Comparison of ENCODE assay signal across 9 cellular contexts in the genomic region with DNA sequence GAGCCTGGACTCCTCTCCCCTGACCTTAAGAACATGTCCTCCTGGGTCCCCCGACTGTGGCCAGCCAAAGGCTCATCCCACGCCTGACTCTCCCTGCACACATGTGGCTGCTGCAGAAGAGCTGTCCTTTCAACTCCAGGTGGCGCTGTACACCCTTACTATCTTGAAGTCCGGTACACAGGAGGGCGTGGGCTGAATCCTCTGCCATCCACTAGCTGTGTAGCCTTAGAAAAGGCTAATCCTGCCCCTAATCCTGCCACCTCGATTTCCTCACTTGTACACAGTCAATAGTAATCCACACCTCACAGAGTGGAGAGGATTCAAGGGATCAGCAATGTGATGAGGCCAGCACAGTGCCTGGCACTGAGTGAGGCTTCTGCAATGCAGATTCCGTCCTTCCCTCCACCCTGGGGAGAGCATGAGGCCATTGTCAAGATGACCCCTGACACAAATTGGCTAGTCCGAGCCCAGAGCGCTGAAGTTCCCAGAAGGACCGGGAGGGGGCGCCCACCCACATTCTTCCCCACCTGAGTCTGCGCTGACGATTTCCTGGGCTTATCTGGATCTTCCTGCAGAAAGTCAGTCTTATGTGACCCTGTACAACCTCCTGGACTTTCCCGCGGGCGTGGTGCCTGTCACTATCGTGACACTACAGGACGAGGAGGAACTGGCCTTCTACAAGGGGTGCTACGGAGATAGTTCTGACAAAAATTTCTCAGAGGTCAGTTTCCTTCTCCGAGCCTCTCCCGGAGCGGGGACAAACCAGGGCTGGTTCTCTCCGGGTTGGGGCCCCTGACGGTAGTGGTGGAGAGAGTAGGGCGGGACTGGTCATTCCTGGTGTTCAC. TPM values are rescaled to one million over a fixed set of nuclear protein-coding genes. Genes with fewer than 3 reads are reported as not detected.
A peak's percentile ranks its signal among the peaks of the same experiment; 100 is the strongest.
DNase-seq lines count a peak whose midpoint lies in the region; ATAC-seq and FAIRE-seq lines count a peak whose summit lies in the region.
"Had no signal": no experiment of that assay in that cellular context is flagged by ENCODE, and none has a peak within 500 bp of the region (broad histone marks: within the 10 kb centered on the region; RNA-seq: fewer than 3 reads in every experiment).

No MANE protein-coding gene starts in this region.

- peaks cover 15% of the 10 kb centered on the region for H3K4me1 ChIP-seq in CD4-positive, alpha-beta memory T cell (ENCODE audit: insufficient read depth, low read length)
- peaks cover 9% of the 10 kb centered on the region for H3K4me1 ChIP-seq in HUES6 (ENCODE audit: control insufficient read depth, insufficient read depth, low read length)

- peaks cover 14 to 15% of the 10 kb centered on the region in 2 donors for H3K27me3 Mint-ChIP-seq in CD4-positive, alpha-beta memory T cell

- peaks cover 0 to 4% of the 10 kb centered on the region in 2 donors for H3K36me3 Mint-ChIP-seq in CD4-positive, alpha-beta memory T cell

- peak overlapping the region; percentile 38 for H3K9ac ChIP-seq in HUES6 (ENCODE audit: low read length)

- H3K27ac Mint-ChIP-seq in CD4-positive, alpha-beta memory T cell, result peak overlapping the region in 6 of 7 donors; percentile 46 to 85 (median 70)

- H3K9me3 Mint-ChIP-seq in CD4-positive, alpha-beta memory T cell, result no peaks in the 10 kb centered on the region

- peak; percentile 57 to 64 (median 59) for DNase-seq in CD4-positive, alpha-beta memory T cell
- peak; percentile 89 for DNase-seq in RKO (ENCODE audit: low spot score)
- DNase-seq in activated gamma-delta T cell (lab: John Stamatoyannopoulos, UW), result peak; percentile 24
- peak; percentile 49 to 70 for DNase-seq in frontal cortex (ENCODE audit: low spot score in 2 of 2)
- peak in 45 of 56 donors; percentile 6 to 80 (median 28) for DNase-seq in nucleus accumbens (lab: John Stamatoyannopoulos, UW)
- peak; percentile 74 for DNase-seq in superior temporal gyrus (ENCODE audit: extremely low spot score)

- intact Hi-C loops in CD4-positive, alpha-beta memory T cell (cut with micrococcal nuclease), result loop anchor here (1.0 kb wide), 1 partner anchor 86 kb away; no protein-coding TSS in a partner anchor

- no peak overlapping the region for H3K27ac ChIP-seq in CD4-positive, alpha-beta memory T cell (ENCODE audit: low read depth, low read length)
- no peak overlapping the region for H3K27ac ChIP-seq in HUES6 (ENCODE audit: low read depth, low read length)

- H3K27me3 ChIP-seq in CD4-positive, alpha-beta memory T cell (ENCODE audit: insufficient read depth, low read length), result peaks cover under 1% of the 10 kb centered on the region
- H3K27me3 ChIP-seq in HUES6 (ENCODE audit: control insufficient read depth, insufficient read depth, low read length), result peaks cover 61% of the 10 kb centered on the region

- CTCF ChIA-PET in CD4-positive, alpha-beta memory T cell (lab: Charles Lee; ENCODE audit: partially characterized antibody), result interaction anchor here (0.6 to 2.3 kb wide), 13 partner anchors 8 to 92 kb away, joined by 3 to 13 read pairs (median 5); no protein-coding TSS in a partner anchor

- peak overlapping the region; percentile 85 to 92 (median 88) for H3K4me3 Mint-ChIP-seq in CD4-positive, alpha-beta memory T cell

- H3K36me3 ChIP-seq in CD4-positive, alpha-beta memory T cell (ENCODE audit: insufficient read depth, low read length), result no peaks in the 10 kb centered on the region
- no peaks in the 10 kb centered on the region for H3K36me3 ChIP-seq in HUES6 (ENCODE audit: control insufficient read depth, insufficient read depth, low read length)

- H3K4me3 ChIP-seq in CD4-positive, alpha-beta memory T cell (ENCODE audit: low read length in 2 of 2), result peak overlapping the region; percentile 63 to 66
- H3K4me3 ChIP-seq in HUES6 (ENCODE audit: low read depth, low read length), result peak overlapping the region; percentile 70

- no peak for FAIRE-seq in frontal cortex (lab: Jason Lieb, UNC)
- FAIRE-seq: endometrium had no signal

- ATAC-seq in GM19455 (IDR thresholded peaks at IDR 0.05; ENCODE audit: unreplicated experiment), result peak; percentile 68

- POLR2A ChIA-PET in CD4-positive, alpha-beta memory T cell (lab: Charles Lee; ENCODE audit: partially characterized antibody), result interaction anchor here (0.6 kb wide), 1 partner anchor 151 kb away, joined by 3 read pairs; no protein-coding TSS in a partner anchor

- H3K9me3 ChIP-seq in CD4-positive, alpha-beta memory T cell (ENCODE audit: control insufficient read depth in 1 of 2, low read length in 2 of 2), result no peaks in the 10 kb centered on the region
- no peaks in the 10 kb centered on the region for H3K9me3 ChIP-seq in HUES6 (ENCODE audit: control insufficient read depth, insufficient read depth, low read depth, low read length)

- peaks cover 14 to 32% (median 17%) of the 10 kb centered on the region in 4 donors for H3K4me1 Mint-ChIP-seq in CD4-positive, alpha-beta memory T cell

RNA-seq across cellular contexts. Expression of a gene that starts 47.1 kb away (rescaled TPM):
- total RNA-seq in CD4-positive, alpha-beta memory T cell, result not detected
- not detected for polyA plus RNA-seq in CD4-positive, alpha-beta memory T cell
- total RNA-seq in frontal cortex, result not detected

RNA-seq across cellular contexts. Expression of a gene that starts 48.4 kb away (rescaled TPM):
- total RNA-seq in CD4-positive, alpha-beta memory T cell, result 10 to 100 TPM in 1 of 2 experiments, 1 to 10 TPM in 1; 7.7 to 10.7 TPM
- polyA plus RNA-seq in CD4-positive, alpha-beta memory T cell, result 1 to 10 TPM; 2.0 to 4.2 TPM
- total RNA-seq in frontal cortex, result 19.6 TPM

Comparison
In these comparisons a context has a peak if more than half of its experiments do, and no peak if none do; other contexts are left out.
1. DNase-seq: peak in every context shown above with its lines; median percentile 89 in RKO; 74 in superior temporal gyrus; 60 in frontal cortex; 59 in CD4-positive, alpha-beta memory T cell; 28 in nucleus accumbens; 24 in activated gamma-delta T cell.